In genomic region chr15:85750319-85750806, GRCh38 we compare ENCODE assay signal across 9 cellular contexts. TPM values are rescaled to one million over a fixed set of nuclear protein-coding genes. Genes with fewer than 3 reads are reported as not detected.
DNase-seq lines count a peak whose midpoint lies in the region; ATAC-seq and TF ChIP-seq lines count a peak whose summit lies in the region.
"Had no signal": no experiment of that assay in that cellular context is flagged by ENCODE, and none has a peak within 500 bp of the region (broad histone marks: within the 10 kb centered on the region; RNA-seq: fewer than 3 reads in every experiment).

No MANE protein-coding gene starts in this region.

- H3K36me3 Mint-ChIP-seq in activated naive CD4-positive, alpha-beta T cell treated with anti-CD3 and anti-CD28 coated beads, Interleukin-2, amount 50 U/mL, for 24 hours: peaks cover 11% of the 10 kb centered on the region
- H3K36me3 Mint-ChIP-seq in naive thymus-derived CD4-positive, alpha-beta T cell: peaks cover 0 to 25% (median 0%) of the 10 kb centered on the region in 5 donors
- no peaks in the 10 kb centered on the region for H3K36me3 Mint-ChIP-seq in activated T-cell treated with anti-CD3 and anti-CD28 coated beads, Interleukin-2, amount 50 U/mL, for 72 hours (ENCODE audit: insufficient read depth in 2 of 2)

- no peak for ATAC-seq in naive thymus-derived CD4-positive, alpha-beta T cell
- peak; percentile 47 for ATAC-seq in upper lobe of right lung
- ATAC-seq in activated T-cell treated with anti-CD3 and anti-CD28 coated beads, Interleukin-2, amount 50 U/mL, for 72 hours (replicated peaks in 1 of 2): no peak

- CTCF ChIA-PET in naive thymus-derived CD4-positive, alpha-beta T cell (lab: Charles Lee): no interaction called here
- CTCF ChIA-PET in GM10248 (lab: Yijun Ruan, JAX): interaction anchor here (1.0 kb wide), 1 partner anchor 10 kb away, joined by 3 read pairs; no protein-coding TSS in a partner anchor

- no peak overlapping the region for H3K4me3 ChIP-seq in naive thymus-derived CD4-positive, alpha-beta T cell (ENCODE audit: low read length)
- peak overlapping the region; percentile 4 for H3K4me3 ChIP-seq in upper lobe of right lung

- intact Hi-C loops in naive thymus-derived CD4-positive, alpha-beta T cell (cut with micrococcal nuclease): no loop called here
- intact Hi-C loops in upper lobe of right lung (cut with DNase I): no loop called here

- peaks cover 0 to 8% of the 10 kb centered on the region in 2 donors for H3K4me1 ChIP-seq in naive thymus-derived CD4-positive, alpha-beta T cell (ENCODE audit: control insufficient read depth in 2 of 2, insufficient read depth in 2 of 2, low read length in 2 of 2)
- H3K4me1 ChIP-seq in upper lobe of right lung: peaks cover 16% of the 10 kb centered on the region

- H3K27me3 ChIP-seq in naive thymus-derived CD4-positive, alpha-beta T cell (ENCODE audit: control insufficient read depth in 2 of 2, insufficient read depth in 2 of 2, low read length in 2 of 2): no peaks in the 10 kb centered on the region
- no peaks in the 10 kb centered on the region for H3K27me3 ChIP-seq in upper lobe of right lung

- H3K27ac Mint-ChIP-seq in activated naive CD4-positive, alpha-beta T cell treated with anti-CD3 and anti-CD28 coated beads, Interleukin-2, amount 50 U/mL, for 24 hours: peak overlapping the region; percentile 14
- peak overlapping the region in 7 of 9 donors; percentile 31 to 83 (median 54) for H3K27ac Mint-ChIP-seq in naive thymus-derived CD4-positive, alpha-beta T cell
- no peak overlapping the region for H3K27ac Mint-ChIP-seq in activated T-cell treated with anti-CD3 and anti-CD28 coated beads, Interleukin-2, amount 50 U/mL, for 72 hours

- H3K27me3 Mint-ChIP-seq in activated naive CD4-positive, alpha-beta T cell treated with anti-CD3 and anti-CD28 coated beads, Interleukin-2, amount 50 U/mL, for 24 hours: no peaks in the 10 kb centered on the region
- H3K27me3 Mint-ChIP-seq in naive thymus-derived CD4-positive, alpha-beta T cell: no peaks in the 10 kb centered on the region
- H3K27me3 Mint-ChIP-seq in activated T-cell treated with anti-CD3 and anti-CD28 coated beads, Interleukin-2, amount 50 U/mL, for 72 hours (ENCODE audit: low read depth): no peaks in the 10 kb centered on the region

- no peak for TF ChIP-seq CTCF in upper lobe of right lung (IDR thresholded peaks at IDR 0.05)
- no peak for TF ChIP-seq CTCF in GM10248 (IDR thresholded peaks at IDR 0.05; ENCODE audit: control extremely low read depth, extremely low read depth, low read depth, missing control alignments)

- H3K9me3 Mint-ChIP-seq in activated naive CD4-positive, alpha-beta T cell treated with anti-CD3 and anti-CD28 coated beads, Interleukin-2, amount 50 U/mL, for 24 hours: no peaks in the 10 kb centered on the region
- H3K9me3 Mint-ChIP-seq in naive thymus-derived CD4-positive, alpha-beta T cell: peaks cover 0 to 4% (median 0%) of the 10 kb centered on the region in 11 donors
- H3K9me3 Mint-ChIP-seq in activated T-cell treated with anti-CD3 and anti-CD28 coated beads, Interleukin-2, amount 50 U/mL, for 72 hours: no peaks in the 10 kb centered on the region

- no peaks in the 10 kb centered on the region for H3K9me3 ChIP-seq in naive thymus-derived CD4-positive, alpha-beta T cell (ENCODE audit: control insufficient read depth in 2 of 3, low read length in 3 of 3)
- no peaks in the 10 kb centered on the region for H3K9me3 ChIP-seq in upper lobe of right lung

- peaks cover 32% of the 10 kb centered on the region for H3K4me1 Mint-ChIP-seq in activated naive CD4-positive, alpha-beta T cell treated with anti-CD3 and anti-CD28 coated beads, Interleukin-2, amount 50 U/mL, for 24 hours
- peaks cover 9 to 42% (median 32%) of the 10 kb centered on the region in 7 donors for H3K4me1 Mint-ChIP-seq in naive thymus-derived CD4-positive, alpha-beta T cell
- H3K4me1 Mint-ChIP-seq in activated T-cell treated with anti-CD3 and anti-CD28 coated beads, Interleukin-2, amount 50 U/mL, for 72 hours (ENCODE audit: low read depth): peaks cover 18% of the 10 kb centered on the region

- no peak overlapping the region for H3K4me3 Mint-ChIP-seq in activated naive CD4-positive, alpha-beta T cell treated with anti-CD3 and anti-CD28 coated beads, Interleukin-2, amount 50 U/mL, for 24 hours
- peak overlapping the region in 1 of 10 donors; percentile 39 for H3K4me3 Mint-ChIP-seq in naive thymus-derived CD4-positive, alpha-beta T cell
- H3K4me3 Mint-ChIP-seq in activated T-cell treated with anti-CD3 and anti-CD28 coated beads, Interleukin-2, amount 50 U/mL, for 72 hours: no peak overlapping the region

- DNase-seq in activated naive CD4-positive, alpha-beta T cell treated with Interleukin-2 at 50 U/mL for 16 hours: no peak
- peak; percentile 60 for DNase-seq in fibroblast of gingiva (ENCODE audit: low read depth)
- no peak for DNase-seq in naive thymus-derived CD4-positive, alpha-beta T cell
- DNase-seq in upper lobe of right lung: peak; percentile 72
- no peak for DNase-seq in activated T-cell treated with anti-CD3 and anti-CD28 coated beads, Interleukin-2, amount 50 U/mL, for 72 hours
- no peak for DNase-seq in GM10248 (ENCODE audit: extremely low spot score)
- no peak for DNase-seq in germinal center (ENCODE audit: low spot score)
- DNase-seq: SHP77 treated with DMSO at 0.1 percent for 48 hours had no signal

- POLR2A ChIA-PET in naive thymus-derived CD4-positive, alpha-beta T cell (lab: Charles Lee): interaction anchor here (1.2 kb wide), 1 partner anchor 12 kb away, joined by 5 read pairs; no protein-coding TSS in a partner anchor
- POLR2A ChIA-PET in GM10248 (lab: Yijun Ruan, JAX): interaction anchor here (1.1 kb wide), 1 partner anchor 11 kb away, joined by 4 read pairs; no protein-coding TSS in a partner anchor

- peaks cover 3 to 39% (median 12%) of the 10 kb centered on the region in 3 experiments for H3K36me3 ChIP-seq in naive thymus-derived CD4-positive, alpha-beta T cell (ENCODE audit: control insufficient read depth in 2 of 3, insufficient read depth in 3 of 3, low read length in 3 of 3)
- H3K36me3 ChIP-seq in upper lobe of right lung: peaks cover 38% of the 10 kb centered on the region

- H3K27ac ChIP-seq in naive thymus-derived CD4-positive, alpha-beta T cell (ENCODE audit: low read depth, low read length): no peak overlapping the region
- H3K27ac ChIP-seq in upper lobe of right lung: peak overlapping the region; percentile 65

RNA-seq across cellular contexts. Expression of gene KLHL25, which starts 44.4 kb away (rescaled TPM):
- total RNA-seq in naive thymus-derived CD4-positive, alpha-beta T cell: 10 to 100 TPM in 3 of 5 experiments, 1 to 10 TPM in 2; 5.5 to 13.1 (median 10.6) TPM
- 1 to 10 TPM; 1.2 to 4.0 TPM for polyA plus RNA-seq in naive thymus-derived CD4-positive, alpha-beta T cell
- 4.7 TPM for total RNA-seq in upper lobe of right lung
- total RNA-seq in activated T-cell treated with anti-CD3 and anti-CD28 coated beads, Interleukin-2, amount 50 U/mL, for 72 hours: 1 to 10 TPM; 4.4 to 6.2 TPM

Comparison
In these comparisons a context has a peak if more than half of its experiments do, and no peak if none do; other contexts are left out.
1. DNase-seq: peak in fibroblast of gingiva (single experiment) and upper lobe of right lung (single experiment); none in activated naive CD4-positive, alpha-beta T cell treated with Interleukin-2 at 50 U/mL for 16 hours (single experiment), naive thymus-derived CD4-positive, alpha-beta T cell (0 of 9), activated T-cell treated with anti-CD3 and anti-CD28 coated beads, Interleukin-2, amount 50 U/mL, for 72 hours (0 of 2), GM10248 (single experiment) and germinal center (single experiment).